In the genomic region with DNA sequence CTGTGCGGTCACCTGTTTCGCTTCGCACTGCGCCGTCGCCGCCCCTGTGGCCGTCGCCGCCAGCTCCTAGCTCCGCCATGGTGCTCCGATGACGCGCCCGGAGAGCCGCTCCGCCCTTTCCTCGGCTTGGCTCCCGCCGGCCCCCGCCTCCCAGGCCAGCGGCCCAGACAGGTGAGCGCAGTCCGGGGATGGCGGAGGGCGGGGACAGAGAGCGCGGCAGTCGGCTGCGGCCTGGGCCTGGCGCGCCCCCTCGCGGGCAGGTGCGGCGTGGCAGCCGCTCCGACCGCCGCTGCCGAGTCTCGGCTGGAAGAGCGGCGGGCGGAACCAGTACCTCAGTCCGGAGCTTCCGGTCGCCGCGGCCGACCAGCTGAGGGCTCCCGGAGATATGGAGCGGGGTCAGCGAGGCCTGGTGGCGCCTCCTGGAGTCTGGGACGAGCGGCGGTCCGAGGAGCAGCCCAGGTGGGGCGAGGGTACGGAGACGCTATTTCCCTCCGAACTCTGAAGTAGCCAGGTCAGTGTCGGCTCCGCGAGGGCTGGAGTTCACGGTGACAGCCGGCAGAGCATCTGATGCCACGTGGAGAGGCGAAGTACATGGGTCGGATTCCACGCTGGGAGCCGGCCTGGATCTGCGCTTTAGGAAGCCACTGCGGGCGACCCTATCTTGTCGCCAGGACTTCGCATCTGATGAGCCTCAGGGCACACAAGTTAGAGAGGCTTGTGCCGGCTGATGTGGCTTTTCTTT, we compare ENCODE assay signal across 8 cellular contexts. TPM values are rescaled to one million over a fixed set of nuclear protein-coding genes. Genes with fewer than 3 reads are reported as not detected.
DNase-seq lines count a peak whose midpoint lies in the region; ATAC-seq and TF ChIP-seq lines count a peak whose summit lies in the region.

A gene (minus strand): TSS at position 93 of the 742 bp plus-strand sequence. CDS start 14 bp downstream, at position 79.

- TF ChIP-seq CTCF in C4-2B (conservative IDR thresholded peaks at IDR 0.05), result peak; percentile 99
- TF ChIP-seq CTCF in omental fat pad (IDR thresholded peaks at IDR 0.05), result peak in 2 of 3 donors; percentile 34 to 62
- peak; percentile 77 to 85 (median 80) for TF ChIP-seq CTCF in tibial nerve (IDR thresholded peaks at IDR 0.05)

- DNase-seq in RPMI8226 (peak; percentile 87), activated gamma-delta T cell treated with Interleukin-2 at 50 U/mL for 16 hours (peak; percentile 53), glomerular visceral epithelial cell (ENCODE audit: extremely low spot score) (peak; percentile 71), omental fat pad (ENCODE audit: low spot score) (peak; percentile 29), tibial nerve (ENCODE audit: low spot score in 2 of 2) (no peak)

- ATAC-seq in GM19397 (IDR thresholded peaks at IDR 0.05; ENCODE audit: unreplicated experiment), result peak; percentile 78
- peak; percentile 54 for ATAC-seq in HG03558 (IDR thresholded peaks at IDR 0.05; ENCODE audit: extremely low read depth, unreplicated experiment)
- peak; percentile 94 for ATAC-seq in omental fat pad (ENCODE audit: low FRiP score)

- no peak for TF ChIP-seq POLR2A in tibial nerve (IDR thresholded peaks at IDR 0.05)

- peaks cover 0 to 50% of the 10 kb centered on the region in 2 donors for H3K27me3 ChIP-seq in tibial nerve

- no peaks in the 10 kb centered on the region for H3K36me3 ChIP-seq in tibial nerve

- peak within 1 kb of the TSS; percentile 58 to 78 (median 63) for H3K4me3 ChIP-seq in tibial nerve

- no peak for TF ChIP-seq EP300 in tibial nerve (IDR thresholded peaks at IDR 0.05)

- 6 to 7% methylated on average over 22 to 36 of the region's 79 CpGs for WGBS in tibial nerve, 2 donors

- peaks cover 0 to 17% (median 10%) of the 10 kb centered on the region in 4 donors for H3K4me1 ChIP-seq in tibial nerve

- no peaks in the 10 kb centered on the region for H3K9me3 ChIP-seq in tibial nerve

- H3K27ac ChIP-seq in C4-2B, result peak within 1 kb of the TSS; percentile 92
- H3K27ac ChIP-seq in tibial nerve, result peak within 1 kb of the TSS in 2 of 4 donors; percentile 0 to 67

RNA-seq across cellular contexts. Expression of the gene that starts here (rescaled TPM):
- total RNA-seq in omental fat pad (1 to 10 TPM; 2.2 to 5.3 (median 4.5) TPM), tibial nerve (1 to 10 TPM in 3 of 4 donors, under 1 TPM in 1; 0.84 to 1.5 (median 1.4) TPM)

Comparison
In these comparisons a context has a peak if more than half of its experiments do, and no peak if none do; other contexts are left out.
1. CTCF ChIP-seq: peak in every context shown above with its lines; median percentile 99 in C4-2B; 80 in tibial nerve; 48 in omental fat pad.
2. DNase-seq: peak in RPMI8226 (single experiment), activated gamma-delta T cell treated with Interleukin-2 at 50 U/mL for 16 hours (single experiment), glomerular visceral epithelial cell (single experiment) and omental fat pad (single experiment); none in tibial nerve (0 of 2).
3. Peak in every context shown above with its lines, with median percentiles within 50 percentile points of each other: ATAC-seq.